ENCODE assay signal across 1 cellular context in the genomic region with DNA sequence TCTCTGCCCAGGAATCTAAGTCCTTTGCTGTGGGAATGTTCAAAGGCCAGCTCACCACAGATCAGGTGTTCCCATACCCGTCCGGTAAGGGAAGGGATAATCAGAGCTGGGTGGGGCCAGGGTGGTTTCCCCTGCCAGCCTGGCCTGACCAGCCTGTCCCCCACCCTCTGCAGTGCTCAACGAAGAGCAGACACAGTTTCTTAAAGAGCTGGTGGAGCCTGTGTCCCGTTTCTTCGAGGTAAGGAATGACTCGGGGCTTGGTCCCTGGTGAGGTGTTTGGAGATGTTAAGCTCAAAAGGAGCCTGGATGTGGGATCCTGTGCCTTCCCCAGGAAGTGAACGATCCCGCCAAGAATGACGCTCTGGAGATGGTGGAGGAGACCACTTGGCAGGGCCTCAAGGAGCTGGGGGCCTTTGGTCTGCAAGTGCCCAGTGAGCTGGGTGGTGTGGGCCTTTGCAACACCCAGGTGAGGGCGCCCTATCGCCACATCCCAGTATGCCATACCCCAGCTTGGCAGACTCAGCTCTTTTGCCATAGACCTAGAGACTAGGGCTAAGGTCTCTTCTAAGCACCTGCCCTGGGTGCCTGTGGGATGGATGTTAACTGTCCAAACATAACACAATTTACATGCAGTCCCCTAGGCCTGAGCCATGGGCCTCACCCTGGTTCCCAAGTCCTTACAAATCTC.
A peak's percentile ranks its signal among the peaks of the same experiment; 100 is the strongest.
TF ChIP-seq lines count a peak whose summit lies in the region.

No MANE protein-coding gene starts in this region.

TF ChIP-seq in endothelial cell of umbilical vein, 7 proteins besides CTCF, POLR2A, EP300 and RAD21:
- TF ChIP-seq POLR2AphosphoS5 (IDR thresholded peaks at IDR 0.05; ENCODE audit: insufficient read depth, low read depth, low read length) (peak; percentile 74), GATA2 (IDR thresholded peaks at IDR 0.05; ENCODE audit: insufficient read depth, insufficient read length, low read depth, low read length) (no peak)
